12 cellular contexts compared by ENCODE assay signal in the genomic region with DNA sequence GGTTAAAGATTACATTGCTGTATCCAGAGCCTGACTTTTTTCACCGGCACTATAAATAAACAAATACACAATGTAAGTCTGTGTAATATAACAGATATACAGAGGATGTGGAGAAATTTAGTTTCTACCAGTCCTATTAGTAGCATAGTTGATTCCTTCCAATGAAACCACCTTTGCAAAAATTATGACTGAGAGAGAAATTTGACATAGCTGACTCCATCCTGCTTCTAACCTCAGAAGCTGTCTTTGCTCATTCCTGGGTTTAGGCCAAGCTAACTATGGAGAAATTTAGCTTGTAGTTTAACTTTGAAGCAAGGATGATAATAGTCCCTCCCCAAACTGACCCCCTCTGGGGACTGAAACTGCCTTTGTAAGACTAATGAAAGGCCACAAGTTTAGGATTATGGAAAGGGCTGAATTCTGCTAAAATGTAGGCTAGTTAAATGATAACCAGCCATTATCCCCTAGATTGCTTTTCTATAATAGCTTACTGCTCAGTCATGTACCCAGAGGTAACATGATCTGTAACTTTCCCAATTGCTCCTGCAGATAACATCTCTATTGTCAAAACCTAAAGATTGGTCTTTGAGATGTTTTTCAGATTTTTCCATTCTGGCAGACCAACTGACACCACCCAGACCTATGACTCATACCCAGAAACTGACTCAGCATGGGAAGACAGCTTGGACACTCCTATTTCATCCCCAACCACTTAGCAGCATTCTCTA.
A peak's percentile ranks its signal among the peaks of the same experiment; 100 is the strongest.
DNase-seq lines count a peak whose midpoint lies in the region; ATAC-seq and TF ChIP-seq lines count a peak whose summit lies in the region.
"Had no signal": no experiment of that assay in that cellular context is flagged by ENCODE, and none has a peak within 500 bp of the region (broad histone marks: within the 10 kb centered on the region; RNA-seq: fewer than 3 reads in every experiment).

No MANE protein-coding gene starts in this region.

- H4K91ac ChIP-seq in IMR-90 (ENCODE audit: insufficient read depth, low read depth, low read length): no peak overlapping the region

- no peaks in the 10 kb centered on the region for H3K4me1 ChIP-seq in CD8-positive, alpha-beta T cell (ENCODE audit: insufficient read depth, low read length)
- H3K4me1 ChIP-seq in IMR-90 (ENCODE audit: control insufficient read depth, insufficient read depth, low read length) (no peaks in the 10 kb centered on the region), adipocyte (ENCODE audit: control insufficient read depth, insufficient read depth, low read length) (peaks cover 12% of the 10 kb centered on the region)

- dilution Hi-C loops in IMR-90 (cut with HindIII; ENCODE audit: low sequenced_read_pairs, unreplicated experiment): no loop called here

- WGBS in IMR-90 (ENCODE audit: extremely low coverage in 2 of 2, insufficient read length in 1 of 2), 2 experiments: no CpG with 5 or more reads among the region's 1 CpG

- no peak overlapping the region for H2BK15ac ChIP-seq in IMR-90 (ENCODE audit: low read depth, low read length)

- H2BK20ac ChIP-seq in IMR-90 (ENCODE audit: low read depth, low read length): no peak overlapping the region

- in situ Hi-C loops in IMR-90 (cut with MboI; ENCODE audit: low sequenced_read_pairs): no loop called here

- intact Hi-C loops in CD8-positive, alpha-beta T cell (cut with DNase I, micrococcal nuclease): no loop called here
- intact Hi-C loops in IMR-90 (cut with micrococcal nuclease): no loop called here

- no peak for DNase-seq in CD8-positive, alpha-beta T cell
- DNase-seq in IMR-90 (peak; percentile 67), adipocyte (ENCODE audit: low read depth) (peak; percentile 93), kidney glomerular epithelial cell (lab: John Stamatoyannopoulos, UW) (peak; percentile 30), hippocampal formation (lab: John Stamatoyannopoulos, UW) (no peak)
- DNase-seq: activated CD4-positive, alpha-beta T cell treated with anti-CD3 and anti-CD28 coated beads, Interleukin-2, amount 50 U/mL, for 4 hours; central memory CD4-positive, alpha-beta T cell; DMS79 treated with DMSO at 0.1 percent for 48 hours; RPMI8226 had no signal

- POLR2A ChIA-PET in CD8-positive, alpha-beta T cell (lab: Charles Lee): no interaction called here
- POLR2A ChIA-PET in IMR-90 (lab: Charles Lee; ENCODE audit: unreplicated experiment): no interaction called here

- H3K27me3 Mint-ChIP-seq in CD8-positive, alpha-beta T cell (ENCODE audit: low read depth): no peaks in the 10 kb centered on the region

- no peak for TF ChIP-seq RAD21 in IMR-90 (IDR thresholded peaks at IDR 0.05; ENCODE audit: low read length)

- no peak overlapping the region for H3K4me3 ChIP-seq in CD8-positive, alpha-beta T cell (ENCODE audit: low read depth, low read length)
- H3K4me3 ChIP-seq in IMR-90 (ENCODE audit: insufficient read depth, low read depth, low read length): no peak overlapping the region
- H3K4me3 ChIP-seq in adipocyte (ENCODE audit: low read length): no peak overlapping the region

- no peaks in the 10 kb centered on the region for H3K79me1 ChIP-seq in IMR-90 (ENCODE audit: low read depth in 1 of 2, low read length in 2 of 2)

- H3K18ac ChIP-seq in IMR-90 (ENCODE audit: low read depth, low read length): no peak overlapping the region

- H3K4me3 Mint-ChIP-seq in CD8-positive, alpha-beta T cell: no peak overlapping the region

- no peak for TF ChIP-seq POLR2A in IMR-90 (IDR thresholded peaks at IDR 0.05; ENCODE audit: low read depth, low read length)

- H3K9me1 ChIP-seq in IMR-90 (ENCODE audit: insufficient read depth, low read length): no peaks in the 10 kb centered on the region

- H3K9ac ChIP-seq in IMR-90 (ENCODE audit: low read depth, low read length) (no peak overlapping the region), adipocyte (ENCODE audit: low read length) (no peak overlapping the region)

- CTCF ChIA-PET in CD8-positive, alpha-beta T cell (lab: Charles Lee): no interaction called here
- CTCF ChIA-PET in IMR-90 (lab: Yijun Ruan, JAX): no interaction called here

- no peak overlapping the region for H3K14ac ChIP-seq in IMR-90 (replicated peaks; ENCODE audit: low read depth, low read length)

- no peak overlapping the region for H3K4me2 ChIP-seq in IMR-90 (ENCODE audit: low read depth, low read length)

- BruUV-seq in IMR-90 (replicated peaks; lab: Mats Ljungman, UMichigan): no TSS peak

- peaks cover 18% of the 10 kb centered on the region for H3K9me3 Mint-ChIP-seq in CD8-positive, alpha-beta T cell

- no peak for TF ChIP-seq CTCF in CD8-positive, alpha-beta T cell (IDR thresholded peaks at IDR 0.05)
- TF ChIP-seq CTCF in IMR-90 (conservative IDR thresholded peaks at IDR 0.05; ENCODE audit: low read depth, low read length): no peak

- no peak overlapping the region for H3K4ac ChIP-seq in IMR-90 (ENCODE audit: low read depth, low read length)

- no peak overlapping the region for H4K5ac ChIP-seq in IMR-90 (ENCODE audit: low read depth, low read length)

- H2BK5ac ChIP-seq in IMR-90 (ENCODE audit: low read depth, low read length, poor library complexity, severe bottlenecking): no peak overlapping the region

- no peak overlapping the region for H2AK9ac ChIP-seq in IMR-90 (replicated peaks; ENCODE audit: low read depth, low read length, poor library complexity)

- H4K8ac ChIP-seq in IMR-90 (ENCODE audit: low read depth in 2 of 2, low read length in 2 of 2): no peak overlapping the region

- peaks cover 36% of the 10 kb centered on the region for H3K36me3 Mint-ChIP-seq in CD8-positive, alpha-beta T cell

- H2AFZ ChIP-seq in IMR-90 (replicated peaks; ENCODE audit: low read length, poor library complexity): no peak overlapping the region

- H2AK5ac ChIP-seq in IMR-90 (ENCODE audit: low read depth, low read length): no peak overlapping the region

- no peak overlapping the region for H2BK120ac ChIP-seq in IMR-90 (ENCODE audit: low read depth, low read length)

- no peaks in the 10 kb centered on the region for H3K27me3 ChIP-seq in CD8-positive, alpha-beta T cell (ENCODE audit: insufficient read depth, low read length)
- H3K27me3 ChIP-seq in IMR-90 (ENCODE audit: control insufficient read depth, insufficient read depth, low read length): no peaks in the 10 kb centered on the region; the same call in 1 of the 2 replicates
- no peaks in the 10 kb centered on the region for H3K27me3 ChIP-seq in adipocyte (replicated peaks; ENCODE audit: control insufficient read depth, insufficient read depth, low read length)

- H3K27ac ChIP-seq in CD8-positive, alpha-beta T cell (ENCODE audit: low read depth, low read length): no peak overlapping the region
- H3K27ac ChIP-seq in IMR-90 (ENCODE audit: insufficient read depth, low read length): no peak overlapping the region

- peak overlapping the region; percentile 11 for H3K27ac Mint-ChIP-seq in CD8-positive, alpha-beta T cell

- H4K20me1 ChIP-seq in IMR-90 (ENCODE audit: insufficient read depth, low read length): no peaks in the 10 kb centered on the region

- no peak overlapping the region for H3K56ac ChIP-seq in IMR-90 (ENCODE audit: extremely low read depth, insufficient read depth, low read length)

- no peaks in the 10 kb centered on the region for H3K36me3 ChIP-seq in CD8-positive, alpha-beta T cell (ENCODE audit: insufficient read depth, low read length)
- H3K36me3 ChIP-seq in IMR-90 (ENCODE audit: control insufficient read depth, insufficient read depth, low read length) (no peaks in the 10 kb centered on the region), adipocyte (ENCODE audit: control insufficient read depth, insufficient read depth, low read length, severe bottlenecking) (no peaks in the 10 kb centered on the region)

- no peaks in the 10 kb centered on the region for H3K9me3 ChIP-seq in CD8-positive, alpha-beta T cell (ENCODE audit: low read length)
- H3K9me3 ChIP-seq in IMR-90 (ENCODE audit: control insufficient read depth, insufficient read depth, low read length) (no peaks in the 10 kb centered on the region), adipocyte (ENCODE audit: control insufficient read depth, low read length) (peaks cover 7% of the 10 kb centered on the region)

- ATAC-seq in CD8-positive, alpha-beta T cell: no peak
- ATAC-seq in IMR-90 (ENCODE audit: low read depth): peak; percentile 81
- no peak for ATAC-seq in HG03045 (IDR thresholded peaks at IDR 0.05; ENCODE audit: unreplicated experiment)
- no peak for ATAC-seq in GM18867 (IDR thresholded peaks at IDR 0.05; ENCODE audit: unreplicated experiment)
- ATAC-seq in HG03025 (IDR thresholded peaks at IDR 0.05; ENCODE audit: low FRiP score, unreplicated experiment): no peak

- no peak overlapping the region for H3K23ac ChIP-seq in IMR-90 (ENCODE audit: low read depth, low read length)

- peaks cover 6% of the 10 kb centered on the region for H3K4me1 Mint-ChIP-seq in CD8-positive, alpha-beta T cell (ENCODE audit: low read depth)

TF ChIP-seq in IMR-90, 13 proteins besides CTCF, POLR2A, EP300 and RAD21 (continues in another document):
- no peak for TF ChIP-seq RCOR1 (IDR thresholded peaks at IDR 0.05; ENCODE audit: insufficient replicate concordance, low read length)
- no peak for TF ChIP-seq BHLHE40 (IDR thresholded peaks at IDR 0.05; ENCODE audit: low read depth, low read length)
- TF ChIP-seq MXI1 (IDR thresholded peaks at IDR 0.05; ENCODE audit: borderline replicate concordance, low read depth, low read length): no peak
- TF ChIP-seq NFE2L2 (IDR thresholded peaks at IDR 0.05; ENCODE audit: low read depth, low read length): no peak
- TF ChIP-seq RFX5 (IDR thresholded peaks at IDR 0.05; ENCODE audit: low read depth, low read length): no peak
- no peak for TF ChIP-seq MAZ (IDR thresholded peaks at IDR 0.05; ENCODE audit: borderline replicate concordance, low read depth, low read length)
- peak; percentile 56 for TF ChIP-seq FOS (IDR thresholded peaks at IDR 0.05; ENCODE audit: low read depth, low read length)
- no peak for TF ChIP-seq SMC3 (IDR thresholded peaks at IDR 0.05; ENCODE audit: low read depth, low read length)
- TF ChIP-seq CHD1 (IDR thresholded peaks at IDR 0.05; ENCODE audit: low read depth, low read length): no peak
- TF ChIP-seq, protein P1, sequence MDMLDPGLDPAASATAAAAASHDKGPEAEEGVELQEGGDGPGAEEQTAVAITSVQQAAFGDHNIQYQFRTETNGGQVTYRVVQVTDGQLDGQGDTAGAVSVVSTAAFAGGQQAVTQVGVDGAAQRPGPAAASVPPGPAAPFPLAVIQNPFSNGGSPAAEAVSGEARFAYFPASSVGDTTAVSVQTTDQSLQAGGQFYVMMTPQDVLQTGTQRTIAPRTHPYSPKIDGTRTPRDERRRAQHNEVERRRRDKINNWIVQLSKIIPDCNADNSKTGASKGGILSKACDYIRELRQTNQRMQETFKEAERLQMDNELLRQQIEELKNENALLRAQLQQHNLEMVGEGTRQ (IDR thresholded peaks at IDR 0.05; ENCODE audit: low read depth, low read length): no peak

Comparison
In these comparisons a context has a peak if more than half of its experiments do, and no peak if none do; other contexts are left out.
1. DNase-seq: peak in IMR-90 (single experiment), adipocyte (single experiment) and kidney glomerular epithelial cell (single experiment); none in CD8-positive, alpha-beta T cell (0 of 7) and hippocampal formation (0 of 2).